In the genomic region with DNA sequence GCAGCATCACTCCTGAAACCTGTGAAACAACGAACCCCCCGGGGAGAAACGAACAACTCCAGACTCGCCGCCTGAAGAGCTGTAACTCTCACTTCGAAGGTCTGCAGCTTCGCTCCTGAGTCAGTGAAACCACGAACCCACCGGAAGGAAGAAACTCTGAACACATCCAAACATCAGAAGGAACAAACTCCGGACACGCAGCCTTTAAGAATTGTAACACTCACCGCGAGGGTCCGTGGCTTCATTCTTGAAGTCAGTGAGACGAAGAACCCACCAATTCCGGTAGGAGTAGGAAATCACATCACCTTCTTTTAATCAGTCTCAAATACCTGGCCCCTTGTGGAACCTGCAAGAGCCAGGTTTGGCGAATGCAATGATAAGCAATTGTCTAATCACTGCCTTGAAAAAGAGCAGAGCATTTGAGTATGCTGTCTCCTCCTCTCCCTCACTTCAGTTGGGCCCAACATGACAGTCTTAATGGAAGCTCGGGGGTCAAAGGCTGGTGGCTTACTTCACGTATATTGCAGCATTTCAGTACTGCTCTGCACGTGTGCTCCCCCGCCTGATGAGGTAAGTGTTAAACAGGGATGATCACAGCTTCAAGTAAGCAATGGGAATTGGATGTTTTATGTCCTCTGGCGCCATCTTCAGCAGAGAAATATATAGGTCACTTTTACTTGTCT, we compare ENCODE assay signal across 1 cellular context.
TF ChIP-seq lines count a peak whose summit lies in the region.

No MANE protein-coding gene starts in this region.

TF ChIP-seq in endothelial cell of umbilical vein, 7 proteins besides CTCF, POLR2A, EP300 and RAD21:
- TF ChIP-seq, protein P1, sequence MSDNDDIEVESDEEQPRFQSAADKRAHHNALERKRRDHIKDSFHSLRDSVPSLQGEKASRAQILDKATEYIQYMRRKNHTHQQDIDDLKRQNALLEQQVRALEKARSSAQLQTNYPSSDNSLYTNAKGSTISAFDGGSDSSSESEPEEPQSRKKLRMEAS (IDR thresholded peaks at IDR 0.05; ENCODE audit: insufficient read depth, insufficient read length), result peak; percentile 21
- no peak for TF ChIP-seq EZH2 (IDR thresholded peaks at IDR 0.05; ENCODE audit: borderline replicate concordance, low read depth, low read length, severe bottlenecking)
